ENCODE assay signal across 5 cellular contexts in genomic region chr1:120133928-120134325, GRCh38. TPM values are rescaled to one million over a fixed set of nuclear protein-coding genes. Genes with fewer than 3 reads are reported as not detected.
A peak's percentile ranks its signal among the peaks of the same experiment; 100 is the strongest.
DNase-seq lines count a peak whose midpoint lies in the region; ATAC-seq and TF ChIP-seq lines count a peak whose summit lies in the region.
"Not testable (repeated sequence)": the region's sequence is repeated elsewhere in the genome, so short reads cannot be mapped to it uniquely, and the experiment has no call there.

No MANE protein-coding gene starts in this region.

- not testable (repeated sequence) for H2BK20ac ChIP-seq in IMR-90 (ENCODE audit: low read depth, low read length)

- H3K9ac ChIP-seq in IMR-90 (ENCODE audit: low read depth, low read length) = not testable (repeated sequence)

- not testable (repeated sequence) for H4K20me1 ChIP-seq in IMR-90 (ENCODE audit: insufficient read depth, low read length)

- not testable (repeated sequence) for DNase-seq in IMR-90
- peak; percentile 10 for DNase-seq in NAMALWA (ENCODE audit: low spot score)

- H3K56ac ChIP-seq in IMR-90 (ENCODE audit: extremely low read depth, insufficient read depth, low read length) = not testable (repeated sequence)

- not testable (repeated sequence) for H2BK15ac ChIP-seq in IMR-90 (ENCODE audit: low read depth, low read length)

- not testable (repeated sequence) for H3K14ac ChIP-seq in IMR-90 (replicated peaks; ENCODE audit: low read depth, low read length)

- not testable (repeated sequence) for H3K9me1 ChIP-seq in IMR-90 (ENCODE audit: insufficient read depth, low read length)

- not testable (repeated sequence) for H3K36me3 ChIP-seq in HEK293 (ENCODE audit: control insufficient read depth in 2 of 2, insufficient read depth in 1 of 2, low read length in 2 of 2); IMR-90 (ENCODE audit: control insufficient read depth, insufficient read depth, low read length)

- not testable (repeated sequence) for H4K8ac ChIP-seq in IMR-90 (ENCODE audit: low read depth in 2 of 2, low read length in 2 of 2)

- not testable (repeated sequence) for H3K9me3 ChIP-seq in HEK293 (ENCODE audit: control insufficient read depth, insufficient read depth, low read depth, low read length); IMR-90 (ENCODE audit: control insufficient read depth, insufficient read depth, low read length)

- H3K4me1 ChIP-seq in HEK293 (ENCODE audit: control insufficient read depth, insufficient read depth, low read length); IMR-90 (ENCODE audit: control insufficient read depth, insufficient read depth, low read length): not testable (repeated sequence)

- intact Hi-C loops in IMR-90 (cut with micrococcal nuclease) = not testable (repeated sequence)

- not testable (repeated sequence) for TF ChIP-seq CTCF in HEK293 (tag by site-specific recombination; IDR thresholded peaks at IDR 0.05); IMR-90 (conservative IDR thresholded peaks at IDR 0.05; ENCODE audit: low read depth, low read length); nephron (IDR thresholded peaks at IDR 0.05; ENCODE audit: unreplicated experiment in 3 of 3)

- not testable (repeated sequence) for H3K23ac ChIP-seq in IMR-90 (ENCODE audit: low read depth, low read length)

- not testable (repeated sequence) for H3K27me3 ChIP-seq in IMR-90 (ENCODE audit: control insufficient read depth, insufficient read depth, low read length)

- not testable (repeated sequence) for H3K79me1 ChIP-seq in IMR-90 (ENCODE audit: low read depth in 1 of 2, low read length in 2 of 2)

- peaks cover 18% of the 10 kb centered on the region for H3K4me1 Mint-ChIP-seq in nephron

- not testable (repeated sequence) for H3K4ac ChIP-seq in IMR-90 (ENCODE audit: low read depth, low read length)

- H3K4me3 Mint-ChIP-seq in nephron = not testable (repeated sequence)

- not testable (repeated sequence) for H3K4me2 ChIP-seq in IMR-90 (ENCODE audit: low read depth, low read length)

- H3K18ac ChIP-seq in IMR-90 (ENCODE audit: low read depth, low read length) = peak overlapping the region; percentile 88; the same call in 1 of the 2 replicates

- dilution Hi-C loops in IMR-90 (cut with HindIII; ENCODE audit: low sequenced_read_pairs, unreplicated experiment) = not testable (repeated sequence)

- not testable (repeated sequence) for H2AK9ac ChIP-seq in IMR-90 (replicated peaks; ENCODE audit: low read depth, low read length, poor library complexity)

- H2BK120ac ChIP-seq in IMR-90 (ENCODE audit: low read depth, low read length) = not testable (repeated sequence)

- H4K91ac ChIP-seq in IMR-90 (ENCODE audit: insufficient read depth, low read depth, low read length) = not testable (repeated sequence)

- H2AFZ ChIP-seq in IMR-90 (replicated peaks; ENCODE audit: low read length, poor library complexity) = not testable (repeated sequence)

- H4K5ac ChIP-seq in IMR-90 (ENCODE audit: low read depth, low read length) = peak overlapping the region; percentile 78

- H3K4me3 ChIP-seq in HEK293 (ENCODE audit: low read depth, low read length); IMR-90 (ENCODE audit: insufficient read depth, low read depth, low read length): not testable (repeated sequence)

- not testable (repeated sequence) for H3K27ac ChIP-seq in HEK293 (ENCODE audit: extremely low read depth, low read depth, low read length); IMR-90 (ENCODE audit: insufficient read depth, low read length)

- POLR2A ChIA-PET in HEK293 (lab: Yijun Ruan, JAX); IMR-90 (lab: Charles Lee; ENCODE audit: unreplicated experiment): not testable (repeated sequence)

- not testable (repeated sequence) for TF ChIP-seq RAD21 in IMR-90 (IDR thresholded peaks at IDR 0.05; ENCODE audit: low read length)

- H3K27me3 Mint-ChIP-seq in nephron (ENCODE audit: low read depth) = not testable (repeated sequence)

- ATAC-seq in IMR-90 (ENCODE audit: low read depth) = not testable (repeated sequence)
- peak; percentile 43 for ATAC-seq in esophagus mucosa

- in situ Hi-C loops in IMR-90 (cut with MboI; ENCODE audit: low sequenced_read_pairs) = not testable (repeated sequence)

- not testable (repeated sequence) for H3K36me3 Mint-ChIP-seq in nephron (ENCODE audit: low read depth)

- BruUV-seq in IMR-90 (replicated peaks; lab: Mats Ljungman, UMichigan) = not testable (repeated sequence)

- H2AK5ac ChIP-seq in IMR-90 (ENCODE audit: low read depth, low read length) = not testable (repeated sequence)

- TF ChIP-seq POLR2A in IMR-90 (IDR thresholded peaks at IDR 0.05; ENCODE audit: low read depth, low read length) = not testable (repeated sequence)

- H3K9me3 Mint-ChIP-seq in nephron = not testable (repeated sequence)

- peak overlapping the region; percentile 55 to 78 (median 75) for H3K27ac Mint-ChIP-seq in nephron

- not testable (repeated sequence) for H2BK5ac ChIP-seq in IMR-90 (ENCODE audit: low read depth, low read length, poor library complexity, severe bottlenecking)

- CTCF ChIA-PET in HEK293 (lab: Yijun Ruan, JAX); IMR-90 (lab: Yijun Ruan, JAX): not testable (repeated sequence)

TF ChIP-seq in HEK293, 187 proteins besides CTCF, POLR2A, EP300 and RAD21:
- 0 out of 2 replicates have a peak, but pooled peaks have one; percentile 29 for TF ChIP-seq ZNF350 (tag by site-specific recombination; IDR thresholded peaks at IDR 0.05)
- TF ChIP-seq ZNF133 (tag by site-specific recombination; IDR thresholded peaks at IDR 0.05) = 0 out of 2 replicates have a peak, but pooled peaks have one; percentile 22
- peak; percentile 67; the same call in 1 of the 2 replicates for TF ChIP-seq ZNF580 (tag by site-specific recombination; IDR thresholded peaks at IDR 0.05)
- peak; percentile 75 for TF ChIP-seq ZNF146 (tag by site-specific recombination; IDR thresholded peaks at IDR 0.05)

RNA-seq across cellular contexts. Expression of gene SEC22B, which starts 42.4 kb away (rescaled TPM):
- total RNA-seq in IMR-90 (2012; rRNA removed) (57.4 and 78.9 TPM in 2 replicates), esophagus mucosa (8.9 TPM)
- polyA plus RNA-seq in IMR-90 (2012; rRNA removed) = 26.7 and 35.9 TPM in 2 replicates
- polyA plus RNA-seq in IMR-90 (2012; cell fraction: cytosol; rRNA removed) = 9.3 and 10.0 TPM in 2 replicates
- 10.0 and 60.5 TPM in 2 replicates for polyA plus RNA-seq in IMR-90 (2012; cell fraction: nucleus; rRNA removed; ENCODE audit: low replicate concordance)
